In the genomic region with DNA sequence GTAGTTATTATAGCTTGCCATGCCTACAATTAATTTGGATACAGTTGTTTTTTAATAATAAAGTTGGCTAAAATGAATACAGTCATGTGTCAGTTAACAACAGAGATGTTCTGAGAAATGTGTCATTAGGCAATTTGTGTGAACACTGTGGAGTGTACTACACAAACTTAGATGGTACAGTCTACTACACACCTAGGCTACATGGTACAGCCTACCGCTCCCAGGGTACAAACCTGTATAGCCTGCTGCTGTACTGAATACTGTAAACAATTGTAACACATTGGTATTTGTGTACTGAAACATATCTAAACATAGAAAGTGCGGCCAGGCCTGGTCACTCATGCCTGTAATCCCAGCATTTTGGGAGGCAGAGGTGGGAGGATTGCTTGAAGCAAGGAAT, we compare ENCODE assay signal across 13 cellular contexts. TPM values are rescaled to one million over a fixed set of nuclear protein-coding genes. Genes with fewer than 3 reads are reported as not detected.
DNase-seq lines count a peak whose midpoint lies in the region; ATAC-seq, FAIRE-seq and TF ChIP-seq lines count a peak whose summit lies in the region.
"Had no signal": no experiment of that assay in that cellular context is flagged by ENCODE, and none has a peak within 500 bp of the region (broad histone marks: within the 10 kb centered on the region; RNA-seq: fewer than 3 reads in every experiment).

No MANE protein-coding gene starts in this region.

- 74% methylated on average over 2 of the region's 2 CpGs for WGBS in K562 (ENCODE audit: insufficient coverage, low coverage, missing lambda C conversion rate)

- H2AFZ ChIP-seq in K562 (ENCODE audit: low read depth, low read length) = no peak overlapping the region
- H2AFZ ChIP-seq: GM23248 had no signal

- no peak for ATAC-seq in K562
- ATAC-seq in naive thymus-derived CD8-positive, alpha-beta T cell = no peak
- ATAC-seq in stimulated activated memory B cell treated with anti-CD40 and anti-IgM and Interleukin-4, amounts not matched to agents 10 μg/mL and 1 μg/mL and 100 μg/mL, for 72 hours = no peak
- ATAC-seq: A549, HCT116 had no signal

- no peak for DNase-seq in K562 (ENCODE audit: extremely low read depth in 1 of 4, low spot score in 3 of 4)
- DNase-seq in naive thymus-derived CD8-positive, alpha-beta T cell = no peak
- DNase-seq in GM20000 (ENCODE audit: low spot score) = no peak
- DNase-seq: BE2C, Calu3, DMS 273 treated with DMSO at 0.1 percent for 48 hours, GM23248 had no signal

- H3K4me2 ChIP-seq in BLaER1 (peak overlapping the region; percentile 61; the same call in 1 of the 2 replicates), K562 (ENCODE audit: insufficient read depth, low read length) (no peak overlapping the region)
- peak overlapping the region in 7 of 11 experiments; percentile 38 to 72 (median 59); a peak in 12 of 22 replicates for H3K4me2 ChIP-seq in BLaER1 treated with 17β-estradiol and CSF1 and Interleukin-3, amounts not matched to agents 10 nM and 100 nM
- H3K4me2 ChIP-seq: A549 had no signal

- H3K36me3 Mint-ChIP-seq in naive thymus-derived CD8-positive, alpha-beta T cell = peaks cover 0 to 23% (median 19%) of the 10 kb centered on the region in 3 donors
- H3K36me3 Mint-ChIP-seq in stimulated activated memory B cell treated with anti-CD40 and anti-IgM and Interleukin-4, amounts not matched to agents 10 μg/mL and 1 μg/mL and 100 μg/mL, for 72 hours = no peaks in the 10 kb centered on the region

- CTCF ChIA-PET in K562 (lab: Yijun Ruan, JAX; ENCODE audit: low intra/inter-chr PET ratio) = interaction anchor here (0.6 kb wide), 1 partner anchor 917 kb away, joined by 5 read pairs; no protein-coding TSS in a partner anchor

- H3K4me1 Mint-ChIP-seq in naive thymus-derived CD8-positive, alpha-beta T cell = peaks cover 19 to 55% (median 41%) of the 10 kb centered on the region in 4 donors
- H3K4me1 Mint-ChIP-seq in stimulated activated memory B cell treated with anti-CD40 and anti-IgM and Interleukin-4, amounts not matched to agents 10 μg/mL and 1 μg/mL and 100 μg/mL, for 72 hours = peaks cover 8% of the 10 kb centered on the region

- H3K27ac Mint-ChIP-seq in naive thymus-derived CD8-positive, alpha-beta T cell = peak overlapping the region in 7 of 10 donors; percentile 25 to 97 (median 94)
- no peak overlapping the region for H3K27ac Mint-ChIP-seq in stimulated activated memory B cell treated with anti-CD40 and anti-IgM and Interleukin-4, amounts not matched to agents 10 μg/mL and 1 μg/mL and 100 μg/mL, for 72 hours

- POLR2A ChIA-PET in K562 (lab: Yijun Ruan, JAX) = interaction anchor here (0.7 to 1.1 kb wide), 3 partner anchors 9 to 50 kb away, joined by 3 to 5 read pairs (median 4); a partner anchor contains a TSS
- POLR2A ChIA-PET in naive thymus-derived CD8-positive, alpha-beta T cell (lab: Charles Lee) = interaction anchor here (5.0 kb wide), 1 partner anchor 49 kb away, joined by 81 read pairs; a partner anchor contains a TSS

- no peak for TF ChIP-seq POLR2A in K562 (conservative IDR thresholded peaks at IDR 0.05)

- H3K9me3 Mint-ChIP-seq in naive thymus-derived CD8-positive, alpha-beta T cell = peaks cover 0 to 45% (median 22%) of the 10 kb centered on the region in 9 donors
- no peaks in the 10 kb centered on the region for H3K9me3 Mint-ChIP-seq in stimulated activated memory B cell treated with anti-CD40 and anti-IgM and Interleukin-4, amounts not matched to agents 10 μg/mL and 1 μg/mL and 100 μg/mL, for 72 hours

- no peak overlapping the region for H3K27ac ChIP-seq in BLaER1
- H3K27ac ChIP-seq in BLaER1 treated with 17β-estradiol and CSF1 and Interleukin-3, amounts not matched to agents 10 nM and 100 nM = no peak overlapping the region; a peak in 1 of 22 replicates
- H3K27ac ChIP-seq in K562 (ENCODE audit: extremely low read depth, low read depth, low read length) = no peak overlapping the region
- H3K27ac ChIP-seq: A549, GM23248 had no signal

- TF ChIP-seq CTCF in K562 (IDR thresholded peaks at IDR 0.05 in 2 of 3, conservative IDR thresholded peaks at IDR 0.05 in 1 of 3; ENCODE audit: insufficient read depth in 2 of 3, low read depth in 1 of 3, low read length in 3 of 3) (no peak), GM20000 (IDR thresholded peaks at IDR 0.05; ENCODE audit: extremely low read depth, missing control alignments) (no peak)

- peak overlapping the region in 1 of 10 donors; percentile 16 for H3K4me3 Mint-ChIP-seq in naive thymus-derived CD8-positive, alpha-beta T cell
- H3K4me3 Mint-ChIP-seq in stimulated activated memory B cell treated with anti-CD40 and anti-IgM and Interleukin-4, amounts not matched to agents 10 μg/mL and 1 μg/mL and 100 μg/mL, for 72 hours = no peak overlapping the region

- no peak for TF ChIP-seq EP300 in K562 (IDR thresholded peaks at IDR 0.05; ENCODE audit: low read length)

- no peak for TF ChIP-seq RAD21 in K562 (CRISPR knock-in tag; conservative IDR thresholded peaks at IDR 0.05 in 1 of 2, IDR thresholded peaks at IDR 0.05 in 1 of 2)

- H3K4me1 ChIP-seq in BLaER1 (peaks cover 39% of the 10 kb centered on the region), K562 (replicated peaks in 1 of 2; ENCODE audit: control insufficient read depth in 2 of 2, insufficient read depth in 2 of 2, low read length in 2 of 2) (peaks cover 0 to 5% of the 10 kb centered on the region in 2 experiments; a peak in 2 of 5 replicates)
- peaks cover 7 to 34% (median 24%) of the 10 kb centered on the region in 10 experiments for H3K4me1 ChIP-seq in BLaER1 treated with 17β-estradiol and CSF1 and Interleukin-3, amounts not matched to agents 10 nM and 100 nM
- H3K4me1 ChIP-seq: A549, BE2C had no signal

- H3K9me3 ChIP-seq in BLaER1 (peaks cover 19% of the 10 kb centered on the region), K562 (replicated peaks; ENCODE audit: control insufficient read depth, insufficient read depth, low read depth, low read length) (peaks cover 7% of the 10 kb centered on the region)
- H3K9me3 ChIP-seq in BLaER1 treated with 17β-estradiol and CSF1 and Interleukin-3, amounts not matched to agents 10 nM and 100 nM (replicated peaks in 1 of 11) = peaks cover 0 to 31% (median 18%) of the 10 kb centered on the region in 11 experiments; a peak in 20 of 22 replicates
- H3K9me3 ChIP-seq: A549, BE2C had no signal

- H3K9ac ChIP-seq in BLaER1 (no peak overlapping the region), K562 (ENCODE audit: insufficient read depth in 1 of 2, low read depth in 2 of 2, low read length in 2 of 2) (no peak overlapping the region)
- no peak overlapping the region for H3K9ac ChIP-seq in BLaER1 treated with 17β-estradiol and CSF1 and Interleukin-3, amounts not matched to agents 10 nM and 100 nM
- H3K9ac ChIP-seq: GM23248 had no signal

- H3K9me1 ChIP-seq in K562 (ENCODE audit: control insufficient read depth, insufficient read depth, low read length) = no peaks in the 10 kb centered on the region

- H3K36me3 ChIP-seq in BLaER1 = no peaks in the 10 kb centered on the region
- no peaks in the 10 kb centered on the region for H3K36me3 ChIP-seq in BLaER1 treated with 17β-estradiol and CSF1 and Interleukin-3, amounts not matched to agents 10 nM and 100 nM
- no peaks in the 10 kb centered on the region for H3K36me3 ChIP-seq in K562 (ENCODE audit: control insufficient read depth, insufficient read depth, low read length)
- H3K36me3 ChIP-seq: BE2C had no signal

- FAIRE-seq in K562 (lab: Jason Lieb, UNC) = no peak
- FAIRE-seq: A549, H54 had no signal

- H3K27me3 ChIP-seq in BLaER1 (no peaks in the 10 kb centered on the region), K562 (ENCODE audit: control insufficient read depth in 2 of 2, insufficient read depth in 2 of 2, low read length in 2 of 2) (no peaks in the 10 kb centered on the region)
- H3K27me3 ChIP-seq in BLaER1 treated with 17β-estradiol and CSF1 and Interleukin-3, amounts not matched to agents 10 nM and 100 nM = no peaks in the 10 kb centered on the region
- H3K27me3 ChIP-seq: BE2C had no signal

- no TSS peak for BruUV-seq in K562 (replicated peaks; lab: Mats Ljungman, UMichigan)

- H4K20me1 ChIP-seq in BLaER1 = no peaks in the 10 kb centered on the region
- H4K20me1 ChIP-seq in BLaER1 treated with 17β-estradiol and CSF1 and Interleukin-3, amounts not matched to agents 10 nM and 100 nM = no peaks in the 10 kb centered on the region
- no peaks in the 10 kb centered on the region for H4K20me1 ChIP-seq in K562 (replicated peaks; ENCODE audit: control insufficient read depth, insufficient read depth, low read length)

- no peaks in the 10 kb centered on the region for H3K27me3 Mint-ChIP-seq in naive thymus-derived CD8-positive, alpha-beta T cell
- peaks cover 10% of the 10 kb centered on the region for H3K27me3 Mint-ChIP-seq in stimulated activated memory B cell treated with anti-CD40 and anti-IgM and Interleukin-4, amounts not matched to agents 10 μg/mL and 1 μg/mL and 100 μg/mL, for 72 hours

- intact Hi-C loops in K562 (cut with micrococcal nuclease) = no loop called here

- H3K79me2 ChIP-seq in K562 (ENCODE audit: control insufficient read depth, insufficient read depth, low read length) = no peaks in the 10 kb centered on the region

- in situ Hi-C loops in K562 (cut with MboI) = no loop called here

- no peak overlapping the region for H3K4me3 ChIP-seq in BLaER1
- no peak overlapping the region for H3K4me3 ChIP-seq in BLaER1 treated with 17β-estradiol and CSF1 and Interleukin-3, amounts not matched to agents 10 nM and 100 nM
- H3K4me3 ChIP-seq in K562 = no peak overlapping the region
- H3K4me3 ChIP-seq: A549, GM23248 had no signal

RNA-seq across cellular contexts. Expression of a gene that starts 50.2 kb away (rescaled TPM):
- total RNA-seq in K562 (2011; cell fraction: chromatin; rRNA removed; ENCODE audit: low replicate concordance) = 54.7 and 71.0 TPM in 2 replicates
- total RNA-seq in K562 (2011; cell fraction: nucleolus; rRNA removed) = 35.4 TPM in 2 replicates
- 46.5 and 66.0 TPM in 2 replicates for total RNA-seq in K562 (2011; cell fraction: nucleoplasm; rRNA removed)
- 31.1 and 31.5 TPM in 2 replicates for total RNA-seq in K562 (2014; rRNA removed)
- 27.2 and 29.2 TPM in 2 replicates for total RNA-seq in K562 (2014; rRNA removed; fragmentation: Illumina TruSeq; extraction: Trizol)
- total RNA-seq in K562 (2015; rRNA removed; fragmentation: Illumina TruSeq; extraction: Trizol) = 37.8 and 43.5 TPM in 2 replicates
- total RNA-seq in K562 (2021) = 32.5 and 34.4 TPM in 2 replicates
- 41.9 and 46.1 TPM in 2 replicates for polyA plus RNA-seq in K562 (2011; rRNA removed)
- polyA plus RNA-seq in K562 (2011; cell fraction: cytosol; rRNA removed) = 21.3 and 30.8 TPM in 2 replicates
- polyA plus RNA-seq in K562 (2011; cell fraction: nucleus; rRNA removed) = 66.4 and 72.9 TPM in 2 replicates
- polyA plus RNA-seq in K562 (2012) = 31.8 and 37.9 TPM in 2 replicates
- 27.1 and 29.8 TPM in 2 replicates for polyA plus RNA-seq in K562 (2014; fragmentation: Illumina TruSeq; extraction: Trizol)
- 10 to 100 TPM; 10.8 to 12.9 TPM for polyA plus RNA-seq in K562 (2014; fragmentation: Nextera tagmentation; extraction: Ambion mirVana)
- polyA plus RNA-seq in K562 (2014; rRNA removed) = 33.4 and 37.1 TPM in 2 replicates
- polyA minus RNA-seq in K562 (2011; rRNA and poly(A)+ RNA removed) = 49.0 and 49.4 TPM in 2 replicates
- 22.9 and 24.3 TPM in 2 replicates for polyA minus RNA-seq in K562 (2011; cell fraction: cytosol; rRNA and poly(A)+ RNA removed)
- polyA minus RNA-seq in K562 (2011; cell fraction: nucleus; rRNA and poly(A)+ RNA removed) = 36.1 and 55.1 TPM in 2 replicates
- 10 to 100 TPM; 23.1 to 23.3 TPM for total RNA-seq in naive thymus-derived CD8-positive, alpha-beta T cell
- 100 to 1,000 TPM in 1 of 3 donors, 10 to 100 TPM in 2; 72.6 to 108 (median 86.8) TPM for polyA plus RNA-seq in naive thymus-derived CD8-positive, alpha-beta T cell

RNA-seq across cellular contexts. Expression of a gene that starts 59.3 kb away (rescaled TPM):
- total RNA-seq in K562 (2011; cell fraction: chromatin; rRNA removed; ENCODE audit: low replicate concordance) = 58.9 and 89.1 TPM in 2 replicates
- total RNA-seq in K562 (2011; cell fraction: nucleolus; rRNA removed) = 52.6 and 53.0 TPM in 2 replicates
- total RNA-seq in K562 (2011; cell fraction: nucleoplasm; rRNA removed) = 58.1 and 58.7 TPM in 2 replicates
- 42.5 and 46.2 TPM in 2 replicates for total RNA-seq in K562 (2014; rRNA removed)
- total RNA-seq in K562 (2014; rRNA removed; fragmentation: Illumina TruSeq; extraction: Trizol) = 34.1 and 34.6 TPM in 2 replicates
- total RNA-seq in K562 (2015; rRNA removed; fragmentation: Illumina TruSeq; extraction: Trizol) = 52.9 and 53.5 TPM in 2 replicates
- 64.1 and 73.7 TPM in 2 replicates for total RNA-seq in K562 (2021)
- polyA plus RNA-seq in K562 (2011; rRNA removed) = 66.7 and 72.1 TPM in 2 replicates
- polyA plus RNA-seq in K562 (2011; cell fraction: cytosol; rRNA removed) = 97.7 and 111 TPM in 2 replicates
- polyA plus RNA-seq in K562 (2011; cell fraction: nucleus; rRNA removed) = 50.2 and 57.5 TPM in 2 replicates
- 80.2 and 117 TPM in 2 replicates for polyA plus RNA-seq in K562 (2012)
- 83.7 and 85.6 TPM in 2 replicates for polyA plus RNA-seq in K562 (2014; fragmentation: Illumina TruSeq; extraction: Trizol)
- polyA plus RNA-seq in K562 (2014; fragmentation: Nextera tagmentation; extraction: Ambion mirVana) = 10 to 100 TPM; 42.0 to 47.8 TPM
- polyA plus RNA-seq in K562 (2014; rRNA removed) = 45.6 and 49.8 TPM in 2 replicates
- 82.0 and 85.1 TPM in 2 replicates for polyA minus RNA-seq in K562 (2011; rRNA and poly(A)+ RNA removed)
- 38.0 and 45.0 TPM in 2 replicates for polyA minus RNA-seq in K562 (2011; cell fraction: cytosol; rRNA and poly(A)+ RNA removed)
- 26.5 and 45.9 TPM in 2 replicates for polyA minus RNA-seq in K562 (2011; cell fraction: nucleus; rRNA and poly(A)+ RNA removed)
- 1 to 10 TPM in 1 of 2 experiments, under 1 TPM in 1; 0.91 to 2.6 TPM for total RNA-seq in naive thymus-derived CD8-positive, alpha-beta T cell
- polyA plus RNA-seq in naive thymus-derived CD8-positive, alpha-beta T cell = 1 to 10 TPM in 1 of 3 donors, under 1 TPM in 2; 0.71 to 1.6 (median 0.97) TPM

Comparison
In these comparisons a context has a peak if more than half of its experiments do, and no peak if none do; other contexts are left out.
1. RNA of a gene that starts 59.3 kb away (total RNA-seq): 34.1 to 89.1 TPM in K562; 0.91 to 2.6 TPM in naive thymus-derived CD8-positive, alpha-beta T cell; every median in the first group is over 4 times any median in the second.